In genomic region chr17:7651097-7651958, GRCh38 we compare ENCODE assay signal across 8 cellular contexts. TPM values are rescaled to one million over a fixed set of nuclear protein-coding genes. Genes with fewer than 3 reads are reported as not detected.
DNase-seq lines count a peak whose midpoint lies in the region; ATAC-seq, FAIRE-seq and TF ChIP-seq lines count a peak whose summit lies in the region.

No MANE protein-coding gene starts in this region.

- intact Hi-C loops in HepG2 (cut with micrococcal nuclease; ENCODE audit: unreplicated experiment): no loop called here

- peak overlapping the region; percentile 75 for H3K4me2 ChIP-seq in HepG2 (ENCODE audit: low read depth, low read length)

- TF ChIP-seq EP300 in HepG2 (IDR thresholded peaks at IDR 0.05; ENCODE audit: low read depth in 2 of 2, low read length in 2 of 2): no peak
- TF ChIP-seq EP300 in HepG2 (CRISPR knock-in tag; IDR thresholded peaks at IDR 0.05; ENCODE audit: borderline replicate concordance): no peak

- no peak for TF ChIP-seq POLR2A in HepG2 (IDR thresholded peaks at IDR 0.05; ENCODE audit: insufficient read depth in 1 of 2, low read depth in 2 of 2, low read length in 2 of 2)

- H3K27ac Mint-ChIP-seq in T-helper 2 cell treated with Interferon-gamma antibody and Interleukin-4, amounts not matched to agents 5 μg/mL and 100 μg/mL, for 36 hours: no peak overlapping the region
- peak overlapping the region; percentile 92 to 97 (median 93) for H3K27ac Mint-ChIP-seq in brain

- H3K9me3 Mint-ChIP-seq in T-helper 2 cell treated with Interferon-gamma antibody and Interleukin-4, amounts not matched to agents 5 μg/mL and 100 μg/mL, for 36 hours: no peaks in the 10 kb centered on the region
- H3K9me3 Mint-ChIP-seq in brain: peaks cover 0 to 4% (median 0%) of the 10 kb centered on the region in 5 experiments

- POLR2A ChIA-PET in HepG2 (lab: Yijun Ruan, JAX): interaction anchor here (0.6 to 2.5 kb wide), 11 partner anchors 8 to 522 kb away, joined by 3 to 20 read pairs (median 5); partner anchors contain the start of genes FXR2, MPDU1, POLR2A and SAT2

- in situ Hi-C loops in HepG2 (cut with HindIII; ENCODE audit: extremely low pct_ligation_motif_present, low pct_unique_long_range_greater_than_20kb): no loop called here

- H3K36me3 ChIP-seq in HepG2 (replicated peaks in 1 of 2; ENCODE audit: control insufficient read depth in 1 of 2, insufficient read depth in 2 of 2, low read length in 2 of 2) (no peaks in the 10 kb centered on the region), thoracic aorta (no peaks in the 10 kb centered on the region)

- H3K27me3 Mint-ChIP-seq in T-helper 2 cell treated with Interferon-gamma antibody and Interleukin-4, amounts not matched to agents 5 μg/mL and 100 μg/mL, for 36 hours (ENCODE audit: low read depth): peaks cover 62% of the 10 kb centered on the region
- H3K27me3 Mint-ChIP-seq in brain: peaks cover 6% of the 10 kb centered on the region

- peaks cover 12% of the 10 kb centered on the region for H3K4me1 Mint-ChIP-seq in T-helper 2 cell treated with Interferon-gamma antibody and Interleukin-4, amounts not matched to agents 5 μg/mL and 100 μg/mL, for 36 hours (ENCODE audit: low read depth)
- peaks cover 57% of the 10 kb centered on the region for H3K4me1 Mint-ChIP-seq in brain

- BruUV-seq in HepG2 (replicated peaks; lab: Mats Ljungman, UMichigan): no TSS peak

- H3K4me1 ChIP-seq in HepG2 (ENCODE audit: insufficient read depth, low read length) (peaks cover 20% of the 10 kb centered on the region), thoracic aorta (ENCODE audit: control insufficient read depth in 1 of 2, low read depth in 2 of 2) (peaks cover 14 to 22% of the 10 kb centered on the region in 2 donors)

- H3K9me3 ChIP-seq in HepG2 (ENCODE audit: low read length): no peaks in the 10 kb centered on the region
- no peaks in the 10 kb centered on the region for H3K9me3 ChIP-seq in thoracic aorta

- 10% methylated on average over 37 of the region's 82 CpGs for WGBS in HepG2 (ENCODE audit: low lambda C conversion rate)

- FAIRE-seq in HepG2 (lab: Jason Lieb, UNC): no peak

- H3K27me3 ChIP-seq in HepG2 (ENCODE audit: control insufficient read depth in 1 of 2, insufficient read depth in 2 of 2, low read length in 2 of 2) (peaks cover 6 to 56% of the 10 kb centered on the region in 2 experiments), thoracic aorta (replicated peaks; ENCODE audit: insufficient read depth) (peaks cover 26% of the 10 kb centered on the region)

- TF ChIP-seq CTCF in brain (conservative IDR thresholded peaks at IDR 0.05) (peak in 1 of 2 experiments; percentile 29), HepG2 (CRISPR knock-in tag; IDR thresholded peaks at IDR 0.05) (no peak), thoracic aorta (IDR thresholded peaks at IDR 0.05) (no peak)

- TF ChIP-seq RAD21 in HepG2 (CRISPR knock-in tag; IDR thresholded peaks at IDR 0.05): no peak

- DNase-seq in T-helper 2 cell treated with Interferon-gamma antibody and Interleukin-4, amounts not matched to agents 5 μg/mL and 100 μg/mL, for 36 hours (ENCODE audit: low spot score): no peak
- no peak for DNase-seq in T-helper 2 cell
- DNase-seq in HepG2 (ENCODE audit: low spot score): no peak
- no peak for DNase-seq in thoracic aorta (ENCODE audit: low spot score)
- DNase-seq in mesenteric fat pad (ENCODE audit: low spot score): no peak
- DNase-seq in DMS79 (lab: John Stamatoyannopoulos, UW): no peak

- H3K9ac ChIP-seq in HepG2 (ENCODE audit: insufficient read depth, low read depth, low read length): no peak overlapping the region

- H3K27ac ChIP-seq in HepG2 (ENCODE audit: extremely low read length, insufficient read depth, low read length) (no peak overlapping the region), thoracic aorta (peak overlapping the region in 1 of 2 donors; percentile 12)

- no peaks in the 10 kb centered on the region for H3K36me3 Mint-ChIP-seq in T-helper 2 cell treated with Interferon-gamma antibody and Interleukin-4, amounts not matched to agents 5 μg/mL and 100 μg/mL, for 36 hours (ENCODE audit: low read depth)
- H3K36me3 Mint-ChIP-seq in brain: peaks cover 28% of the 10 kb centered on the region

- peak overlapping the region; percentile 82 for H3K4me3 Mint-ChIP-seq in T-helper 2 cell treated with Interferon-gamma antibody and Interleukin-4, amounts not matched to agents 5 μg/mL and 100 μg/mL, for 36 hours
- H3K4me3 Mint-ChIP-seq in brain: peak overlapping the region; percentile 92 to 95 (median 93)

- ATAC-seq in HepG2: no peak; the same call in 2 of the 3 replicates
- no peak for ATAC-seq in thoracic aorta (ENCODE audit: insufficient number of reproducible peaks, low FRiP score, low read depth)
- no peak for ATAC-seq in HG02970 (IDR thresholded peaks at IDR 0.05; ENCODE audit: low FRiP score, unreplicated experiment)

- H3K79me2 ChIP-seq in HepG2 (ENCODE audit: insufficient read depth, low read length): no peaks in the 10 kb centered on the region

- no peak overlapping the region for H2AFZ ChIP-seq in HepG2 (ENCODE audit: low read length)

- peak overlapping the region; percentile 40 to 66 (median 43); a peak in 5 of 6 replicates for H3K4me3 ChIP-seq in HepG2 (replicated peaks in 1 of 3; ENCODE audit: insufficient read depth in 1 of 3, low read depth in 2 of 3, low read length in 3 of 3)
- H3K4me3 ChIP-seq in thoracic aorta: peak overlapping the region; percentile 63

- CTCF ChIA-PET in HepG2 (lab: Yijun Ruan, JAX; ENCODE audit: low intra/inter-chr PET ratio, low total read pairs): no interaction called here

- H4K20me1 ChIP-seq in HepG2 (ENCODE audit: insufficient read depth, low read length): no peaks in the 10 kb centered on the region

RNA-seq across cellular contexts. Expression of gene ATP1B2, which starts 0.6 kb away (rescaled TPM):
- polyA plus RNA-seq in brain (ENCODE audit: insufficient read depth, low read depth, low replicate concordance) (149 TPM), HepG2 (2011; rRNA removed) (0.04 TPM in 1 of 2 replicates, not detected in the other)
- total RNA-seq in HepG2 (2016; rRNA removed; fragmentation: Illumina TruSeq; extraction: Trizol) (not detected in 2 replicates), thoracic aorta (1 to 10 TPM; 1.1 to 1.4 TPM), mesenteric fat pad (1.4 TPM)
- total RNA-seq in HepG2 (2016; cell fraction: cytosol; rRNA removed; fragmentation: Illumina TruSeq; extraction: Trizol; ENCODE audit: low read depth): not detected in 2 replicates
- not detected in 2 replicates for total RNA-seq in HepG2 (2016; cell fraction: insoluble cytoplasmic fraction; rRNA removed; fragmentation: Illumina TruSeq; extraction: Trizol)
- total RNA-seq in HepG2 (2016; cell fraction: membrane; rRNA removed; fragmentation: Illumina TruSeq; extraction: Trizol): not detected in 2 replicates
- total RNA-seq in HepG2 (2016; cell fraction: nucleus; rRNA removed; fragmentation: Illumina TruSeq; extraction: Trizol): not detected in 2 replicates
- polyA plus RNA-seq in HepG2 (2011; cell fraction: cytosol; rRNA removed): 0.03 TPM in 1 of 2 replicates, not detected in the other
- not detected in 2 replicates for polyA plus RNA-seq in HepG2 (2011; cell fraction: nucleus; rRNA removed)
- polyA plus RNA-seq in HepG2 (2012): 0.12 and 0.25 TPM in 2 replicates
- not detected in 2 replicates for polyA plus RNA-seq in HepG2 (2016; cell fraction: cytosol; fragmentation: Illumina TruSeq; extraction: Trizol; ENCODE audit: low read depth)
- polyA plus RNA-seq in HepG2 (2016; cell fraction: insoluble cytoplasmic fraction; fragmentation: Illumina TruSeq; extraction: Trizol; ENCODE audit: low read depth): 0.51 TPM in 1 of 2 replicates, not detected in the other
- not detected in 2 replicates for polyA plus RNA-seq in HepG2 (2016; cell fraction: membrane; fragmentation: Illumina TruSeq; extraction: Trizol; ENCODE audit: low read depth)
- polyA plus RNA-seq in HepG2 (2016; cell fraction: nucleus; fragmentation: Illumina TruSeq; extraction: Trizol; ENCODE audit: insufficient read depth, low read depth): 0.19 TPM in 1 of 2 replicates, not detected in the other
- not detected in 2 replicates for polyA minus RNA-seq in HepG2 (2011; rRNA and poly(A)+ RNA removed; ENCODE audit: low replicate concordance)
- not detected in 2 replicates for polyA minus RNA-seq in HepG2 (2011; cell fraction: cytosol; rRNA and poly(A)+ RNA removed)
- not detected in 2 replicates for polyA minus RNA-seq in HepG2 (2011; cell fraction: nucleus; rRNA and poly(A)+ RNA removed)

RNA-seq across cellular contexts. Expression of gene SHBG, which starts 21.4 kb away (rescaled TPM):
- 2.3 TPM for polyA plus RNA-seq in brain (ENCODE audit: insufficient read depth, low read depth, low replicate concordance)
- 1.6 and 4.0 TPM in 2 replicates for total RNA-seq in HepG2 (2016; rRNA removed; fragmentation: Illumina TruSeq; extraction: Trizol)
- 0.88 and 1.1 TPM in 2 replicates for total RNA-seq in HepG2 (2016; cell fraction: cytosol; rRNA removed; fragmentation: Illumina TruSeq; extraction: Trizol; ENCODE audit: low read depth)
- total RNA-seq in HepG2 (2016; cell fraction: insoluble cytoplasmic fraction; rRNA removed; fragmentation: Illumina TruSeq; extraction: Trizol): 2.0 and 4.4 TPM in 2 replicates
- 0.96 and 1.0 TPM in 2 replicates for total RNA-seq in HepG2 (2016; cell fraction: membrane; rRNA removed; fragmentation: Illumina TruSeq; extraction: Trizol)
- total RNA-seq in HepG2 (2016; cell fraction: nucleus; rRNA removed; fragmentation: Illumina TruSeq; extraction: Trizol): 4.2 and 4.7 TPM in 2 replicates
- 6.1 and 10.2 TPM in 2 replicates for polyA plus RNA-seq in HepG2 (2011; rRNA removed)
- polyA plus RNA-seq in HepG2 (2011; cell fraction: cytosol; rRNA removed): 3.2 and 4.3 TPM in 2 replicates
- 7.7 and 13.5 TPM in 2 replicates for polyA plus RNA-seq in HepG2 (2011; cell fraction: nucleus; rRNA removed)
- 5.5 TPM in 2 replicates for polyA plus RNA-seq in HepG2 (2012)
- 1.1 and 2.0 TPM in 2 replicates for polyA plus RNA-seq in HepG2 (2016; cell fraction: cytosol; fragmentation: Illumina TruSeq; extraction: Trizol; ENCODE audit: low read depth)
- 2.5 and 2.9 TPM in 2 replicates for polyA plus RNA-seq in HepG2 (2016; cell fraction: insoluble cytoplasmic fraction; fragmentation: Illumina TruSeq; extraction: Trizol; ENCODE audit: low read depth)
- polyA plus RNA-seq in HepG2 (2016; cell fraction: membrane; fragmentation: Illumina TruSeq; extraction: Trizol; ENCODE audit: low read depth): 1.4 TPM in 2 replicates
- 5.6 and 8.1 TPM in 2 replicates for polyA plus RNA-seq in HepG2 (2016; cell fraction: nucleus; fragmentation: Illumina TruSeq; extraction: Trizol; ENCODE audit: insufficient read depth, low read depth)
- 1.0 and 5.0 TPM in 2 replicates for polyA minus RNA-seq in HepG2 (2011; rRNA and poly(A)+ RNA removed; ENCODE audit: low replicate concordance)
- polyA minus RNA-seq in HepG2 (2011; cell fraction: cytosol; rRNA and poly(A)+ RNA removed): 1.6 and 1.7 TPM in 2 replicates
- 2.8 and 5.1 TPM in 2 replicates for polyA minus RNA-seq in HepG2 (2011; cell fraction: nucleus; rRNA and poly(A)+ RNA removed)
- total RNA-seq in thoracic aorta: not detected
- 0.71 TPM for total RNA-seq in mesenteric fat pad

RNA-seq across cellular contexts. Expression of gene SAT2, which starts 23.7 kb away (rescaled TPM):
- polyA plus RNA-seq in brain (ENCODE audit: insufficient read depth, low read depth, low replicate concordance) (79.2 TPM), HepG2 (2011; rRNA removed) (35.7 and 37.6 TPM in 2 replicates)
- total RNA-seq in HepG2 (2016; rRNA removed; fragmentation: Illumina TruSeq; extraction: Trizol) (83.1 and 93.7 TPM in 2 replicates), thoracic aorta (10 to 100 TPM; 29.8 to 30.9 TPM), mesenteric fat pad (73.6 TPM)
- total RNA-seq in HepG2 (2016; cell fraction: cytosol; rRNA removed; fragmentation: Illumina TruSeq; extraction: Trizol; ENCODE audit: low read depth): 40.6 and 43.0 TPM in 2 replicates
- total RNA-seq in HepG2 (2016; cell fraction: insoluble cytoplasmic fraction; rRNA removed; fragmentation: Illumina TruSeq; extraction: Trizol): 80.1 and 101 TPM in 2 replicates
- total RNA-seq in HepG2 (2016; cell fraction: membrane; rRNA removed; fragmentation: Illumina TruSeq; extraction: Trizol): 63.2 and 65.7 TPM in 2 replicates
- total RNA-seq in HepG2 (2016; cell fraction: nucleus; rRNA removed; fragmentation: Illumina TruSeq; extraction: Trizol): 86.9 and 89.2 TPM in 2 replicates
- polyA plus RNA-seq in HepG2 (2011; cell fraction: cytosol; rRNA removed): 30.8 and 36.1 TPM in 2 replicates
- polyA plus RNA-seq in HepG2 (2011; cell fraction: nucleus; rRNA removed): 93.7 and 103 TPM in 2 replicates
- polyA plus RNA-seq in HepG2 (2012): 69.5 and 73.6 TPM in 2 replicates
- 44.9 and 56.1 TPM in 2 replicates for polyA plus RNA-seq in HepG2 (2016; cell fraction: cytosol; fragmentation: Illumina TruSeq; extraction: Trizol; ENCODE audit: low read depth)
- 101 and 106 TPM in 2 replicates for polyA plus RNA-seq in HepG2 (2016; cell fraction: insoluble cytoplasmic fraction; fragmentation: Illumina TruSeq; extraction: Trizol; ENCODE audit: low read depth)
- 58.6 and 71.0 TPM in 2 replicates for polyA plus RNA-seq in HepG2 (2016; cell fraction: membrane; fragmentation: Illumina TruSeq; extraction: Trizol; ENCODE audit: low read depth)
- polyA plus RNA-seq in HepG2 (2016; cell fraction: nucleus; fragmentation: Illumina TruSeq; extraction: Trizol; ENCODE audit: insufficient read depth, low read depth): 172 and 175 TPM in 2 replicates
- 4.5 and 8.9 TPM in 2 replicates for polyA minus RNA-seq in HepG2 (2011; rRNA and poly(A)+ RNA removed; ENCODE audit: low replicate concordance)
- polyA minus RNA-seq in HepG2 (2011; cell fraction: cytosol; rRNA and poly(A)+ RNA removed): 5.8 and 6.5 TPM in 2 replicates
- polyA minus RNA-seq in HepG2 (2011; cell fraction: nucleus; rRNA and poly(A)+ RNA removed): 12.1 and 13.1 TPM in 2 replicates

RNA-seq across cellular contexts. Expression of gene TP53, which starts 36.0 kb away (rescaled TPM):
- 58.4 TPM for polyA plus RNA-seq in brain (ENCODE audit: insufficient read depth, low read depth, low replicate concordance)
- 29.9 and 35.0 TPM in 2 replicates for total RNA-seq in HepG2 (2016; rRNA removed; fragmentation: Illumina TruSeq; extraction: Trizol)
- 7.4 and 8.1 TPM in 2 replicates for total RNA-seq in HepG2 (2016; cell fraction: cytosol; rRNA removed; fragmentation: Illumina TruSeq; extraction: Trizol; ENCODE audit: low read depth)
- total RNA-seq in HepG2 (2016; cell fraction: insoluble cytoplasmic fraction; rRNA removed; fragmentation: Illumina TruSeq; extraction: Trizol): 30.5 and 32.0 TPM in 2 replicates
- 23.8 and 26.1 TPM in 2 replicates for total RNA-seq in HepG2 (2016; cell fraction: membrane; rRNA removed; fragmentation: Illumina TruSeq; extraction: Trizol)
- total RNA-seq in HepG2 (2016; cell fraction: nucleus; rRNA removed; fragmentation: Illumina TruSeq; extraction: Trizol): 19.9 and 21.8 TPM in 2 replicates
- polyA plus RNA-seq in HepG2 (2011; rRNA removed): 17.1 and 19.8 TPM in 2 replicates
- 14.9 and 15.3 TPM in 2 replicates for polyA plus RNA-seq in HepG2 (2011; cell fraction: cytosol; rRNA removed)
- 24.8 and 25.1 TPM in 2 replicates for polyA plus RNA-seq in HepG2 (2011; cell fraction: nucleus; rRNA removed)
- 23.2 and 32.7 TPM in 2 replicates for polyA plus RNA-seq in HepG2 (2012)
- polyA plus RNA-seq in HepG2 (2016; cell fraction: cytosol; fragmentation: Illumina TruSeq; extraction: Trizol; ENCODE audit: low read depth): 4.3 and 5.3 TPM in 2 replicates
- polyA plus RNA-seq in HepG2 (2016; cell fraction: insoluble cytoplasmic fraction; fragmentation: Illumina TruSeq; extraction: Trizol; ENCODE audit: low read depth): 40.7 and 45.0 TPM in 2 replicates
- 13.3 and 15.8 TPM in 2 replicates for polyA plus RNA-seq in HepG2 (2016; cell fraction: membrane; fragmentation: Illumina TruSeq; extraction: Trizol; ENCODE audit: low read depth)
- polyA plus RNA-seq in HepG2 (2016; cell fraction: nucleus; fragmentation: Illumina TruSeq; extraction: Trizol; ENCODE audit: insufficient read depth, low read depth): 36.9 and 39.3 TPM in 2 replicates
- polyA minus RNA-seq in HepG2 (2011; rRNA and poly(A)+ RNA removed; ENCODE audit: low replicate concordance): 22.4 and 24.9 TPM in 2 replicates
- 18.2 and 23.9 TPM in 2 replicates for polyA minus RNA-seq in HepG2 (2011; cell fraction: cytosol; rRNA and poly(A)+ RNA removed)
- polyA minus RNA-seq in HepG2 (2011; cell fraction: nucleus; rRNA and poly(A)+ RNA removed): 13.0 and 14.8 TPM in 2 replicates
- total RNA-seq in thoracic aorta: 10 to 100 TPM; 16.8 to 23.7 TPM
- 42.3 TPM for total RNA-seq in mesenteric fat pad

RNA-seq across cellular contexts. Expression of gene FXR2, which starts 36.6 kb away (rescaled TPM):
- polyA plus RNA-seq in brain (ENCODE audit: insufficient read depth, low read depth, low replicate concordance) (127 TPM), HepG2 (2011; rRNA removed) (20.9 and 26.8 TPM in 2 replicates)
- total RNA-seq in HepG2 (2016; rRNA removed; fragmentation: Illumina TruSeq; extraction: Trizol) (13.4 and 24.4 TPM in 2 replicates), thoracic aorta (10 to 100 TPM; 42.8 to 53.9 TPM), mesenteric fat pad (36.1 TPM)
- 6.3 and 7.1 TPM in 2 replicates for total RNA-seq in HepG2 (2016; cell fraction: cytosol; rRNA removed; fragmentation: Illumina TruSeq; extraction: Trizol; ENCODE audit: low read depth)
- total RNA-seq in HepG2 (2016; cell fraction: insoluble cytoplasmic fraction; rRNA removed; fragmentation: Illumina TruSeq; extraction: Trizol): 12.8 and 25.4 TPM in 2 replicates
- 9.9 and 10.9 TPM in 2 replicates for total RNA-seq in HepG2 (2016; cell fraction: membrane; rRNA removed; fragmentation: Illumina TruSeq; extraction: Trizol)
- 20.2 and 24.7 TPM in 2 replicates for total RNA-seq in HepG2 (2016; cell fraction: nucleus; rRNA removed; fragmentation: Illumina TruSeq; extraction: Trizol)
- 16.0 and 22.3 TPM in 2 replicates for polyA plus RNA-seq in HepG2 (2011; cell fraction: cytosol; rRNA removed)
- 53.5 and 56.2 TPM in 2 replicates for polyA plus RNA-seq in HepG2 (2011; cell fraction: nucleus; rRNA removed)
- polyA plus RNA-seq in HepG2 (2012): 10.9 and 14.6 TPM in 2 replicates
- polyA plus RNA-seq in HepG2 (2016; cell fraction: cytosol; fragmentation: Illumina TruSeq; extraction: Trizol; ENCODE audit: low read depth): 3.1 and 4.5 TPM in 2 replicates
- 10.7 and 14.4 TPM in 2 replicates for polyA plus RNA-seq in HepG2 (2016; cell fraction: insoluble cytoplasmic fraction; fragmentation: Illumina TruSeq; extraction: Trizol; ENCODE audit: low read depth)
- 7.1 and 8.8 TPM in 2 replicates for polyA plus RNA-seq in HepG2 (2016; cell fraction: membrane; fragmentation: Illumina TruSeq; extraction: Trizol; ENCODE audit: low read depth)
- 49.5 and 50.2 TPM in 2 replicates for polyA plus RNA-seq in HepG2 (2016; cell fraction: nucleus; fragmentation: Illumina TruSeq; extraction: Trizol; ENCODE audit: insufficient read depth, low read depth)
- polyA minus RNA-seq in HepG2 (2011; rRNA and poly(A)+ RNA removed; ENCODE audit: low replicate concordance): 43.6 and 137 TPM in 2 replicates
- 10.3 and 12.8 TPM in 2 replicates for polyA minus RNA-seq in HepG2 (2011; cell fraction: cytosol; rRNA and poly(A)+ RNA removed)
- polyA minus RNA-seq in HepG2 (2011; cell fraction: nucleus; rRNA and poly(A)+ RNA removed): 14.9 and 15.8 TPM in 2 replicates
